Comparison of ENCODE assay signal across 15 cellular contexts in the genomic region with DNA sequence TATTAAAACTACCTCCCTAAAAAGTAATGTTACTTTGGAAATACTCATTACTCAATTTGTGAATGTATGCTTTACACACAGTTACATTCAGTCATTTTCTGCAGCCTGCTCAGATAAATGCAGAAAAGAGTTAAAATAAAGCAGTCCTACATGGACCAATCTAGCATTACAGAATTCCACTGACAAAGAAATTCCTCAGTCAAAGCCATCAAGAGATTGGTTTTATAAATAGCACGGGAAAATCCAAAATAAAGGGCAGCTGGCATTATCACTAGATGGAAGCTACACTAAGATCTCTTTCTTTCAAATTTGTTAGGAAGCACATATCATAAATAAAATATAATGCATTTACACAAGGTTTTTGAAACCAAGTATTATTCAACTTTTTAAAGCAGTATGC. TPM values are rescaled to one million over a fixed set of nuclear protein-coding genes. Genes with fewer than 3 reads are reported as not detected.
DNase-seq lines count a peak whose midpoint lies in the region; ATAC-seq and TF ChIP-seq lines count a peak whose summit lies in the region.
"Had no signal": no experiment of that assay in that cellular context is flagged by ENCODE, and none has a peak within 500 bp of the region (broad histone marks: within the 10 kb centered on the region; RNA-seq: fewer than 3 reads in every experiment).

No MANE protein-coding gene starts in this region.

- H3K9me3 ChIP-seq in left ventricle myocardium inferior (replicated peaks) (no peaks in the 10 kb centered on the region), right cardiac atrium (ENCODE audit: control insufficient read depth, low read length) (no peaks in the 10 kb centered on the region)
- H3K9me3 ChIP-seq: BLaER1 treated with 17β-estradiol and CSF1 and Interleukin-3, amounts not matched to agents 10 nM and 100 nM; MG63 had no signal

- H3K4me1 Mint-ChIP-seq in activated CD4-positive, alpha-beta T cell treated with anti-CD3 and anti-CD28 coated beads for 36 hours = peaks cover 55% of the 10 kb centered on the region
- H3K4me1 Mint-ChIP-seq in glutamatergic neuron (ENCODE audit: low read depth, unreplicated experiment) = peaks cover 9% of the 10 kb centered on the region
- H3K4me1 Mint-ChIP-seq in stimulated activated effector memory CD8-positive, alpha-beta T cell treated with anti-CD3 and anti-CD28 coated beads, Interleukin-12 subunit alpha, Interleukin-12 subunit beta, amount 100 ng/mL, for 72 hours = peaks cover 52% of the 10 kb centered on the region

- WGBS in right cardiac atrium = 27% methylated on average over 1 of the region's 1 CpG

- no peak overlapping the region for H3K4me3 Mint-ChIP-seq in activated CD4-positive, alpha-beta T cell treated with anti-CD3 and anti-CD28 coated beads for 36 hours
- no peak overlapping the region for H3K4me3 Mint-ChIP-seq in glutamatergic neuron (ENCODE audit: unreplicated experiment)
- H3K4me3 Mint-ChIP-seq in stimulated activated effector memory CD8-positive, alpha-beta T cell treated with anti-CD3 and anti-CD28 coated beads, Interleukin-12 subunit alpha, Interleukin-12 subunit beta, amount 100 ng/mL, for 72 hours = no peak overlapping the region

- no peak for TF ChIP-seq CTCF in left ventricle myocardium inferior (IDR thresholded peaks at IDR 0.05; ENCODE audit: borderline replicate concordance)
- no peak for TF ChIP-seq CTCF in glutamatergic neuron (IDR thresholded peaks at IDR 0.05; ENCODE audit: partially characterized antibody, unreplicated experiment)

- no peaks in the 10 kb centered on the region for H3K27me3 Mint-ChIP-seq in activated CD4-positive, alpha-beta T cell treated with anti-CD3 and anti-CD28 coated beads for 36 hours
- no peaks in the 10 kb centered on the region for H3K27me3 Mint-ChIP-seq in glutamatergic neuron (ENCODE audit: unreplicated experiment)

- CTCF ChIA-PET in activated CD4-positive, alpha-beta T cell treated with anti-CD3 and anti-CD28 coated beads for 36 hours (lab: Charles Lee) = interaction anchor here (0.6 to 1.0 kb wide), 2 partner anchors 12 to 21 kb away, joined by 3 read pairs; no protein-coding TSS in a partner anchor

- H3K36me3 ChIP-seq in left ventricle myocardium inferior = peaks cover 7% of the 10 kb centered on the region

- ATAC-seq in activated CD4-positive, alpha-beta T cell treated with anti-CD3 and anti-CD28 coated beads for 36 hours = no peak
- no peak for ATAC-seq in right cardiac atrium
- no peak for ATAC-seq in stimulated activated effector memory CD8-positive, alpha-beta T cell treated with anti-CD3 and anti-CD28 coated beads, Interleukin-12 subunit alpha, Interleukin-12 subunit beta, amount 100 ng/mL, for 72 hours
- ATAC-seq in HG02884 (IDR thresholded peaks at IDR 0.05; ENCODE audit: unreplicated experiment) = no peak
- ATAC-seq: Panc1 had no signal

- H3K27ac ChIP-seq in left ventricle myocardium inferior (replicated peaks) (peak overlapping the region; percentile 33), right cardiac atrium (ENCODE audit: low read length) (no peak overlapping the region)
- H3K27ac ChIP-seq: BLaER1 treated with 17β-estradiol and CSF1 and Interleukin-3, amounts not matched to agents 10 nM and 100 nM had no signal

- peaks cover 15% of the 10 kb centered on the region for H3K36me3 Mint-ChIP-seq in activated CD4-positive, alpha-beta T cell treated with anti-CD3 and anti-CD28 coated beads for 36 hours (ENCODE audit: low read depth)
- peaks cover 3% of the 10 kb centered on the region for H3K36me3 Mint-ChIP-seq in glutamatergic neuron (ENCODE audit: unreplicated experiment)
- H3K36me3 Mint-ChIP-seq in stimulated activated effector memory CD8-positive, alpha-beta T cell treated with anti-CD3 and anti-CD28 coated beads, Interleukin-12 subunit alpha, Interleukin-12 subunit beta, amount 100 ng/mL, for 72 hours = peaks cover 89% of the 10 kb centered on the region

- H3K4me1 ChIP-seq in left ventricle myocardium inferior = peaks cover 74% of the 10 kb centered on the region
- no peaks in the 10 kb centered on the region for H3K4me1 ChIP-seq in right cardiac atrium (ENCODE audit: control insufficient read depth, insufficient read depth, low read length)

- H3K9me3 Mint-ChIP-seq in activated CD4-positive, alpha-beta T cell treated with anti-CD3 and anti-CD28 coated beads for 36 hours (ENCODE audit: low read depth) = no peaks in the 10 kb centered on the region
- no peaks in the 10 kb centered on the region for H3K9me3 Mint-ChIP-seq in glutamatergic neuron (ENCODE audit: unreplicated experiment)
- no peaks in the 10 kb centered on the region for H3K9me3 Mint-ChIP-seq in stimulated activated effector memory CD8-positive, alpha-beta T cell treated with anti-CD3 and anti-CD28 coated beads, Interleukin-12 subunit alpha, Interleukin-12 subunit beta, amount 100 ng/mL, for 72 hours

- peak overlapping the region; percentile 31 for H3K27ac Mint-ChIP-seq in activated CD4-positive, alpha-beta T cell treated with anti-CD3 and anti-CD28 coated beads for 36 hours
- H3K27ac Mint-ChIP-seq in glutamatergic neuron (ENCODE audit: unreplicated experiment) = peak overlapping the region; percentile 43
- H3K27ac Mint-ChIP-seq in stimulated activated effector memory CD8-positive, alpha-beta T cell treated with anti-CD3 and anti-CD28 coated beads, Interleukin-12 subunit alpha, Interleukin-12 subunit beta, amount 100 ng/mL, for 72 hours = peak overlapping the region; percentile 67

- DNase-seq in activated CD4-positive, alpha-beta T cell treated with anti-CD3 and anti-CD28 coated beads for 36 hours = no peak
- no peak for DNase-seq in activated CD4-positive, alpha-beta T cell treated with anti-CD3 and anti-CD28 coated beads, Interleukin-2, amount 50 U/mL, for 1 hour
- DNase-seq in left ventricle myocardium inferior = no peak
- DNase-seq in right cardiac atrium = no peak
- DNase-seq in glutamatergic neuron = no peak
- no peak for DNase-seq in stimulated activated effector memory CD8-positive, alpha-beta T cell treated with anti-CD3 and anti-CD28 coated beads, Interleukin-12 subunit alpha, Interleukin-12 subunit beta, amount 100 ng/mL, for 72 hours (ENCODE audit: low spot score in 2 of 2)
- DNase-seq in SHP77 treated with DMSO at 0.1 percent for 48 hours (lab: John Stamatoyannopoulos, UW) = no peak
- DNase-seq: 8988T, HCEC 1CT, MG63, NCI-H1105, NCI-H187 had no signal

- intact Hi-C loops in activated CD4-positive, alpha-beta T cell treated with anti-CD3 and anti-CD28 coated beads for 36 hours (cut with DNase I, micrococcal nuclease) = no loop called here
- intact Hi-C loops in left ventricle myocardium inferior (cut with micrococcal nuclease) = no loop called here
- intact Hi-C loops in right cardiac atrium (cut with DNase I) = no loop called here

- POLR2A ChIA-PET in activated CD4-positive, alpha-beta T cell treated with anti-CD3 and anti-CD28 coated beads for 36 hours (lab: Charles Lee) = no interaction called here

- H3K27me3 ChIP-seq in left ventricle myocardium inferior (ENCODE audit: low read depth) = no peaks in the 10 kb centered on the region
- H3K27me3 ChIP-seq in right cardiac atrium (ENCODE audit: control insufficient read depth, insufficient read depth) = no peaks in the 10 kb centered on the region
- H3K27me3 ChIP-seq: BLaER1 treated with 17β-estradiol and CSF1 and Interleukin-3, amounts not matched to agents 10 nM and 100 nM; MG63 had no signal

- H3K4me3 ChIP-seq in left ventricle myocardium inferior (no peak overlapping the region), right cardiac atrium (ENCODE audit: low read length) (no peak overlapping the region)
- H3K4me3 ChIP-seq: BLaER1 treated with 17β-estradiol and CSF1 and Interleukin-3, amounts not matched to agents 10 nM and 100 nM; MG63 had no signal

RNA-seq across cellular contexts. Expression of a gene that starts 58.3 kb away (rescaled TPM):
- 10 to 100 TPM; 11.9 to 13.1 TPM for total RNA-seq in activated CD4-positive, alpha-beta T cell treated with anti-CD3 and anti-CD28 coated beads for 36 hours
- 18.1 TPM for total RNA-seq in left ventricle myocardium inferior
- total RNA-seq in right cardiac atrium = 10 to 100 TPM; 16.7 to 20.1 (median 18.4) TPM
- polyA plus RNA-seq in right cardiac atrium = 17.8 TPM
- 10.0 TPM for total RNA-seq in glutamatergic neuron (ENCODE audit: unreplicated experiment)
